Comparison of ENCODE assay signal across 1 cellular context in the genomic region with DNA sequence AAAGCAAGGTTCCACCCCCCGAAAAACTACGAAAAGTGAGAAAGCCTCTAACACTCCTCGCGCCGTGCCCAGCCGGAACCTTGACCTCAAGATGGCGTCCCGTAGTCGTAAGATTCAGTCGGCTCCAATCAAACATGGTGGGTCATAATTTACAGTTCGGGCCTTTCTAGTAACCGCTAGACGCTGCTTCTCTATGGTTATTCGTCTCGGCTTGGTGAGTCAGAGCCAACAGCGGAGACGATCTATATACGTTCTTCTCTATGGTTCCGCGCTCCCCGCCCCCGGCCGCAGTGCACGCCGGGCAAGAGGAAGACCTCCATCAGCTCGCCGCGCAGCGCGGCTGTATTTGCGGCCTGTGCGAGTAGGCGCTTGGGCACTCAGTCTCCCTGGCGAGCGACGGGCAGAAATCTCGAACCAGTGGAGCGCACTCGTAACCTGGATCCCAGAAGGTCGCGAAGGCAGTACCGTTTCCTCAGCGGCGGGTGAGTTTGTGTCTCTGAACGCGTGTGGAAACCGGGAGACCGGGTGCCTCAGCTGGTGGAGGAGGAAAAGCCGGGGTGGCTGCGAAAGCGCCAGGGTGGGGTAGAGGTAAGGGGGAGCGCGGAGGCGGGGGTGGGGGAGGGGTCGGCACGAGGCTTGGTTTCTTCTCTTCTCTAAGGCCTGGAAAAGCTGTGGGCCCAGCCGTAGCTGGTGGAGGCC.
A peak's percentile ranks its signal among the peaks of the same experiment; 100 is the strongest.
TF ChIP-seq lines count a peak whose summit lies in the region.

A gene (plus strand): TSS at position 311 of the 699 bp plus-strand sequence. CDS start 13,108 bp downstream, outside the sequence.

TF ChIP-seq in K562, 482 proteins besides CTCF, POLR2A, EP300 and RAD21 (continued from another document and continues in another):
- TF ChIP-seq, protein P1, sequence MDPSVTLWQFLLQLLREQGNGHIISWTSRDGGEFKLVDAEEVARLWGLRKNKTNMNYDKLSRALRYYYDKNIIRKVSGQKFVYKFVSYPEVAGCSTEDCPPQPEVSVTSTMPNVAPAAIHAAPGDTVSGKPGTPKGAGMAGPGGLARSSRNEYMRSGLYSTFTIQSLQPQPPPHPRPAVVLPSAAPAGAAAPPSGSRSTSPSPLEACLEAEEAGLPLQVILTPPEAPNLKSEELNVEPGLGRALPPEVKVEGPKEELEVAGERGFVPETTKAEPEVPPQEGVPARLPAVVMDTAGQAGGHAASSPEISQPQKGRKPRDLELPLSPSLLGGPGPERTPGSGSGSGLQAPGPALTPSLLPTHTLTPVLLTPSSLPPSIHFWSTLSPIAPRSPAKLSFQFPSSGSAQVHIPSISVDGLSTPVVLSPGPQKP (CRISPR knock-in tag; IDR thresholded peaks at IDR 0.05): no peak
- TF ChIP-seq BHLHE40 (IDR thresholded peaks at IDR 0.05; ENCODE audit: low read length): no peak
- TF ChIP-seq SAFB2 (IDR thresholded peaks at IDR 0.05; ENCODE audit: borderline replicate concordance, low read depth, low read length, severe bottlenecking): no peak
- no peak for TF ChIP-seq ZNF165 (CRISPR knock-in tag; IDR thresholded peaks at IDR 0.05; ENCODE audit: borderline replicate concordance)
- TF ChIP-seq PHF20 (IDR thresholded peaks at IDR 0.05; ENCODE audit: partially characterized antibody): peak; percentile 24
- peak; percentile 76 for TF ChIP-seq CREM (IDR thresholded peaks at IDR 0.05; ENCODE audit: low read depth)
- TF ChIP-seq LCOR (CRISPR knock-in tag; IDR thresholded peaks at IDR 0.05): peak; percentile 50; the same call in 1 of the 2 replicates
- TF ChIP-seq, protein P2, sequence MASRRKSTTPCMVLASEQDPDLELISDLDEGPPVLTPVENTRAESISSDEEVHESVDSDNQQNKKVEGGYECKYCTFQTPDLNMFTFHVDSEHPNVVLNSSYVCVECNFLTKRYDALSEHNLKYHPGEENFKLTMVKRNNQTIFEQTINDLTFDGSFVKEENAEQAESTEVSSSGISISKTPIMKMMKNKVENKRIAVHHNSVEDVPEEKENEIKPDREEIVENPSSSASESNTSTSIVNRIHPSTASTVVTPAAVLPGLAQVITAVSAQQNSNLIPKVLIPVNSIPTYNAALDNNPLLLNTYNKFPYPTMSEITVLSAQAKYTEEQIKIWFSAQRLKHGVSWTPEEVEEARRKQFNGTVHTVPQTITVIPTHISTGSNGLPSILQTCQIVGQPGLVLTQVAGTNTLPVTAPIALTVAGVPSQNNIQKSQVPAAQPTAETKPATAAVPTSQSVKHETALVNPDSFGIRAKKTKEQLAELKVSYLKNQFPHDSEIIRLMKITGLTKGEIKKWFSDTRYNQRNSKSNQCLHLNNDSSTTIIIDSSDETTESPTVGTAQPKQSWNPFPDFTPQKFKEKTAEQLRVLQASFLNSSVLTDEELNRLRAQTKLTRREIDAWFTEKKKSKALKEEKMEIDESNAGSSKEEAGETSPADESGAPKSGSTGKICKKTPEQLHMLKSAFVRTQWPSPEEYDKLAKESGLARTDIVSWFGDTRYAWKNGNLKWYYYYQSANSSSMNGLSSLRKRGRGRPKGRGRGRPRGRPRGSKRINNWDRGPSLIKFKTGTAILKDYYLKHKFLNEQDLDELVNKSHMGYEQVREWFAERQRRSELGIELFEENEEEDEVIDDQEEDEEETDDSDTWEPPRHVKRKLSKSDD (conservative IDR thresholded peaks at IDR 0.05; ENCODE audit: low read length): peak; percentile 80; the same call in 1 of the 2 replicates
- TF ChIP-seq, protein P3, sequence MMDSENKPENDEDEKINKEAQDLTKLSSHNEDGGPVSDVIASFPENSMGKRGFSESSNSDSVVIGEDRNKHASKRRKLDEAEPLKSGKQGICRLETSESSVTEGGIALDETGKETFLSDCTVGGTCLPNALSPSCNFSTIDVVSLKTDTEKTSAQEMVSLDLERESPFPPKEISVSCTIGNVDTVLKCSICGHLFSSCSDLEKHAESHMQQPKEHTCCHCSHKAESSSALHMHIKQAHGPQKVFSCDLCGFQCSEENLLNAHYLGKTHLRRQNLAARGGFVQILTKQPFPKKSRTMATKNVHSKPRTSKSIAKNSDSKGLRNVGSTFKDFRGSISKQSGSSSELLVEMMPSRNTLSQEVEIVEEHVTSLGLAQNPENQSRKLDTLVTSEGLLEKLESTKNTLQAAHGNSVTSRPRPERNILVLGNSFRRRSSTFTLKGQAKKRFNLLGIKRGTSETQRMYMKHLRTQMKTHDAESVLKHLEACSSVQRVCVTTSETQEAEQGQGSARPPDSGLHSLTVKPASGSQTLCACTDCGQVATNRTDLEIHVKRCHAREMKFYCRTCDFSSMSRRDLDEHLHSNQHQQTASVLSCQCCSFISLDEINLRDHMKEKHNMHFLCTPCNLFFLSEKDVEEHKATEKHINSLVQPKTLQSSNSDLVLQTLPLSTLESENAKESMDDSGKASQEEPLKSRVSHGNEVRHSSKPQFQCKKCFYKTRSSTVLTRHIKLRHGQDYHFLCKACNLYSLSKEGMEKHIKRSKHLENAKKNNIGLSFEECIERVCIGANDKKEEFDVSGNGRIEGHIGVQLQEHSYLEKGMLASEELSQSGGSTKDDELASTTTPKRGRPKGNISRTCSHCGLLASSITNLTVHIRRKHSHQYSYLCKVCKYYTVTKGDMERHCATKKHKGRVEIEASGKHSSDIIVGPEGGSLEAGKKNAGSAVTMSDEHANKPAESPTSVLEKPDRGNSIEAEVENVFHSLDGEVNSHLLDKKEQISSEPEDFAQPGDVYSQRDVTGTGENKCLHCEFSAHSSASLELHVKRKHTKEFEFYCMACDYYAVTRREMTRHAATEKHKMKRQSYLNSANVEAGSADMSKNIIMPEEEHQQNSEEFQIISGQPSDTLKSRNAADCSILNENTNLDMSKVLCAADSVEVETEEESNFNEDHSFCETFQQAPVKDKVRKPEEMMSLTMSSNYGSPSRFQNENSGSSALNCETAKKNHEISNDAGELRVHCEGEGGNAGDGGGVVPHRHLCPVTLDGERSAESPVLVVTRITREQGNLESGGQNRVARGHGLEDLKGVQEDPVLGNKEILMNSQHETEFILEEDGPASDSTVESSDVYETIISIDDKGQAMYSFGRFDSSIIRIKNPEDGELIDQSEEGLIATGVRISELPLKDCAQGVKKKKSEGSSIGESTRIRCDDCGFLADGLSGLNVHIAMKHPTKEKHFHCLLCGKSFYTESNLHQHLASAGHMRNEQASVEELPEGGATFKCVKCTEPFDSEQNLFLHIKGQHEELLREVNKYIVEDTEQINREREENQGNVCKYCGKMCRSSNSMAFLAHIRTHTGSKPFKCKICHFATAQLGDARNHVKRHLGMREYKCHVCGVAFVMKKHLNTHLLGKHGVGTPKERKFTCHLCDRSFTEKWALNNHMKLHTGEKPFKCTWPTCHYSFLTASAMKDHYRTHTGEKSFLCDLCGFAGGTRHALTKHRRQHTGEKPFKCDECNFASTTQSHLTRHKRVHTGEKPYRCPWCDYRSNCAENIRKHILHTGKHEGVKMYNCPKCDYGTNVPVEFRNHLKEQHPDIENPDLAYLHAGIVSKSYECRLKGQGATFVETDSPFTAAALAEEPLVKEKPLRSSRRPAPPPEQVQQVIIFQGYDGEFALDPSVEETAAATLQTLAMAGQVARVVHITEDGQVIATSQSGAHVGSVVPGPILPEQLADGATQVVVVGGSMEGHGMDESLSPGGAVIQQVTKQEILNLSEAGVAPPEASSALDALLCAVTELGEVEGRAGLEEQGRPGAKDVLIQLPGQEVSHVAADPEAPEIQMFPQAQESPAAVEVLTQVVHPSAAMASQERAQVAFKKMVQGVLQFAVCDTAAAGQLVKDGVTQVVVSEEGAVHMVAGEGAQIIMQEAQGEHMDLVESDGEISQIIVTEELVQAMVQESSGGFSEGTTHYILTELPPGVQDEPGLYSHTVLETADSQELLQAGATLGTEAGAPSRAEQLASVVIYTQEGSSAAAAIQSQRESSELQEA (IDR thresholded peaks at IDR 0.05; ENCODE audit: low read depth): no peak
- TF ChIP-seq KAT8 (IDR thresholded peaks at IDR 0.05; ENCODE audit: low read depth): peak; percentile 78; the same call in 1 of the 2 replicates
- TF ChIP-seq, protein P4, sequence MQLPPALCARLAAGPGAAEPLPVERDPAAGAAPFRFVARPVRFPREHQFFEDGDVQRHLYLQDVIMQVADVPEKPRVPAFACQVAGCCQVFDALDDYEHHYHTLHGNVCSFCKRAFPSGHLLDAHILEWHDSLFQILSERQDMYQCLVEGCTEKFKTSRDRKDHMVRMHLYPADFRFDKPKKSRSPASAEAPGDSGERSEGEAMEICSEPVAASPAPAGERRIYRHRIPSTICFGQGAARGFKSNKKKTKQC (CRISPR knock-in tag; IDR thresholded peaks at IDR 0.05): no peak
- TF ChIP-seq, protein P5, sequence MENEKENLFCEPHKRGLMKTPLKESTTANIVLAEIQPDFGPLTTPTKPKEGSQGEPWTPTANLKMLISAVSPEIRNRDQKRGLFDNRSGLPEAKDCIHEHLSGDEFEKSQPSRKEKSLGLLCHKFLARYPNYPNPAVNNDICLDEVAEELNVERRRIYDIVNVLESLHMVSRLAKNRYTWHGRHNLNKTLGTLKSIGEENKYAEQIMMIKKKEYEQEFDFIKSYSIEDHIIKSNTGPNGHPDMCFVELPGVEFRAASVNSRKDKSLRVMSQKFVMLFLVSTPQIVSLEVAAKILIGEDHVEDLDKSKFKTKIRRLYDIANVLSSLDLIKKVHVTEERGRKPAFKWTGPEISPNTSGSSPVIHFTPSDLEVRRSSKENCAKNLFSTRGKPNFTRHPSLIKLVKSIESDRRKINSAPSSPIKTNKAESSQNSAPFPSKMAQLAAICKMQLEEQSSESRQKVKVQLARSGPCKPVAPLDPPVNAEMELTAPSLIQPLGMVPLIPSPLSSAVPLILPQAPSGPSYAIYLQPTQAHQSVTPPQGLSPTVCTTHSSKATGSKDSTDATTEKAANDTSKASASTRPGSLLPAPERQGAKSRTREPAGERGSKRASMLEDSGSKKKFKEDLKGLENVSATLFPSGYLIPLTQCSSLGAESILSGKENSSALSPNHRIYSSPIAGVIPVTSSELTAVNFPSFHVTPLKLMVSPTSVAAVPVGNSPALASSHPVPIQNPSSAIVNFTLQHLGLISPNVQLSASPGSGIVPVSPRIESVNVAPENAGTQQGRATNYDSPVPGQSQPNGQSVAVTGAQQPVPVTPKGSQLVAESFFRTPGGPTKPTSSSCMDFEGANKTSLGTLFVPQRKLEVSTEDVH (IDR thresholded peaks at IDR 0.05; ENCODE audit: low read depth, partially characterized antibody): no peak
- peak; percentile 82; the same call in 1 of the 2 replicates for TF ChIP-seq GTF2F1 (IDR thresholded peaks at IDR 0.05; ENCODE audit: low read depth, low read length)
- TF ChIP-seq, protein P6, sequence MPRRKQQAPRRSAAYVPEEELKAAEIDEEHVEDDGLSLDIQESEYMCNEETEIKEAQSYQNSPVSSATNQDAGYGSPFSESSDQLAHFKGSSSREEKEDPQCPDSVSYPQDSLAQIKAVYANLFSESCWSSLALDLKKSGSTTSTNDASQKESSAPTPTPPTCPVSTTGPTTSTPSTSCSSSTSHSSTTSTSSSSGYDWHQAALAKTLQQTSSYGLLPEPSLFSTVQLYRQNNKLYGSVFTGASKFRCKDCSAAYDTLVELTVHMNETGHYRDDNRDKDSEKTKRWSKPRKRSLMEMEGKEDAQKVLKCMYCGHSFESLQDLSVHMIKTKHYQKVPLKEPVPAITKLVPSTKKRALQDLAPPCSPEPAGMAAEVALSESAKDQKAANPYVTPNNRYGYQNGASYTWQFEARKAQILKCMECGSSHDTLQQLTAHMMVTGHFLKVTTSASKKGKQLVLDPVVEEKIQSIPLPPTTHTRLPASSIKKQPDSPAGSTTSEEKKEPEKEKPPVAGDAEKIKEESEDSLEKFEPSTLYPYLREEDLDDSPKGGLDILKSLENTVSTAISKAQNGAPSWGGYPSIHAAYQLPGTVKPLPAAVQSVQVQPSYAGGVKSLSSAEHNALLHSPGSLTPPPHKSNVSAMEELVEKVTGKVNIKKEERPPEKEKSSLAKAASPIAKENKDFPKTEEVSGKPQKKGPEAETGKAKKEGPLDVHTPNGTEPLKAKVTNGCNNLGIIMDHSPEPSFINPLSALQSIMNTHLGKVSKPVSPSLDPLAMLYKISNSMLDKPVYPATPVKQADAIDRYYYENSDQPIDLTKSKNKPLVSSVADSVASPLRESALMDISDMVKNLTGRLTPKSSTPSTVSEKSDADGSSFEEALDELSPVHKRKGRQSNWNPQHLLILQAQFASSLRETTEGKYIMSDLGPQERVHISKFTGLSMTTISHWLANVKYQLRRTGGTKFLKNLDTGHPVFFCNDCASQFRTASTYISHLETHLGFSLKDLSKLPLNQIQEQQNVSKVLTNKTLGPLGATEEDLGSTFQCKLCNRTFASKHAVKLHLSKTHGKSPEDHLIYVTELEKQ (CRISPR knock-in tag; IDR thresholded peaks at IDR 0.05): no peak
- TF ChIP-seq HMGN3 (IDR thresholded peaks at IDR 0.05; ENCODE audit: borderline replicate concordance, extremely low read depth, insufficient read length, low read depth, low read length): peak; percentile 34
- TF ChIP-seq, protein P7, sequence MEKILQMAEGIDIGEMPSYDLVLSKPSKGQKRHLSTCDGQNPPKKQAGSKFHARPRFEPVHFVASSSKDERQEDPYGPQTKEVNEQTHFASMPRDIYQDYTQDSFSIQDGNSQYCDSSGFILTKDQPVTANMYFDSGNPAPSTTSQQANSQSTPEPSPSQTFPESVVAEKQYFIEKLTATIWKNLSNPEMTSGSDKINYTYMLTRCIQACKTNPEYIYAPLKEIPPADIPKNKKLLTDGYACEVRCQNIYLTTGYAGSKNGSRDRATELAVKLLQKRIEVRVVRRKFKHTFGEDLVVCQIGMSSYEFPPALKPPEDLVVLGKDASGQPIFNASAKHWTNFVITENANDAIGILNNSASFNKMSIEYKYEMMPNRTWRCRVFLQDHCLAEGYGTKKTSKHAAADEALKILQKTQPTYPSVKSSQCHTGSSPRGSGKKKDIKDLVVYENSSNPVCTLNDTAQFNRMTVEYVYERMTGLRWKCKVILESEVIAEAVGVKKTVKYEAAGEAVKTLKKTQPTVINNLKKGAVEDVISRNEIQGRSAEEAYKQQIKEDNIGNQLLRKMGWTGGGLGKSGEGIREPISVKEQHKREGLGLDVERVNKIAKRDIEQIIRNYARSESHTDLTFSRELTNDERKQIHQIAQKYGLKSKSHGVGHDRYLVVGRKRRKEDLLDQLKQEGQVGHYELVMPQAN (IDR thresholded peaks at IDR 0.05; ENCODE audit: borderline replicate concordance): peak; percentile 92
- TF ChIP-seq ZNF76 (CRISPR knock-in tag; IDR thresholded peaks at IDR 0.05; ENCODE audit: borderline replicate concordance): peak; percentile 89; the same call in 1 of the 2 replicates
- TF ChIP-seq CREB1 (IDR thresholded peaks at IDR 0.05): peak; percentile 59
- peak; percentile 59; the same call in 1 of the 2 replicates for TF ChIP-seq CREB1 (CRISPR knock-in tag; IDR thresholded peaks at IDR 0.05)
- peak in 1 of 2 experiments; percentile 87; a peak in 2 of 4 replicates for TF ChIP-seq HDAC1 (IDR thresholded peaks at IDR 0.05)
- TF ChIP-seq SMARCE1 (IDR thresholded peaks at IDR 0.05): no peak
- TF ChIP-seq SMAD4 (CRISPR knock-in tag; conservative IDR thresholded peaks at IDR 0.05): peak; percentile 67; the same call in 1 of the 2 replicates
- no peak for TF ChIP-seq ZNF274 (IDR thresholded peaks at IDR 0.05; ENCODE audit: borderline replicate concordance, low read depth, low read length)
- TF ChIP-seq, protein P8, sequence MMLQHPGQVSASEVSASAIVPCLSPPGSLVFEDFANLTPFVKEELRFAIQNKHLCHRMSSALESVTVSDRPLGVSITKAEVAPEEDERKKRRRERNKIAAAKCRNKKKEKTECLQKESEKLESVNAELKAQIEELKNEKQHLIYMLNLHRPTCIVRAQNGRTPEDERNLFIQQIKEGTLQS (IDR thresholded peaks at IDR 0.05): peak; percentile 81
- TF ChIP-seq, protein P8 (CRISPR knock-in tag; conservative IDR thresholded peaks at IDR 0.05): peak; percentile 94
- no peak for TF ChIP-seq ZNF174 (CRISPR knock-in tag; IDR thresholded peaks at IDR 0.05)
- peak; percentile 47 for TF ChIP-seq C11orf30 (IDR thresholded peaks at IDR 0.05; ENCODE audit: low read depth)
- TF ChIP-seq KLF10 (CRISPR knock-in tag; IDR thresholded peaks at IDR 0.05): no peak
